9 cellular contexts compared by ENCODE assay signal in the genomic region with DNA sequence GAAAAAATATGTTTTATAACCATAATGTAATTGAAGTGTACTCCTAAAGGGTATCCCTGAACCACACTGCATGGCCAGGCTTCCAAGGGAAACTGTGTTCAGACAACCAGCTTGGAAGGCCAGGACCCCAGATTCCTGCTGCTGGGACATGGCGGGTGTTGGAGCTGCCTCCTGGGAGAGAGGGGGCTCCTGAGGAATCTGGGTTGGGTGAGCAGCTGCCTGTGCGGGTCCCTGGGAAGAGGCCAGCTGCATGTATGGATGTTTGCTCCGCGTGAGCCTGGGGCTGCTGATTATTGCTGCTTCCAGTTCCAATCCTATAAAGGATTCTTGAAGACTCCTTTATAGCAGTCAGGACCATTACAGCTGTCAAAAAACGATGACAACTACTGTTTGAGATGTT.
"Had no signal": no experiment of that assay in that cellular context is flagged by ENCODE, and none has a peak within 500 bp of the region (broad histone marks: within the 10 kb centered on the region; RNA-seq: fewer than 3 reads in every experiment).

No MANE protein-coding gene starts in this region.

- H3K4me2 ChIP-seq: KMS-11 had no signal

- ATAC-seq: HepG2, K562 had no signal

- H3K4me3 Mint-ChIP-seq: IgD-negative memory B cell had no signal

- H3K4me1 Mint-ChIP-seq: IgD-negative memory B cell had no signal

- H3K4me3 ChIP-seq: K562 had no signal

- H3K9ac ChIP-seq: KMS-11 had no signal

- FAIRE-seq: HepG2, HTR-8/SVneo, K562 had no signal

- H3K36me3 Mint-ChIP-seq: IgD-negative memory B cell had no signal

- H3K9me3 Mint-ChIP-seq: IgD-negative memory B cell had no signal

- H3K27ac ChIP-seq: HL-60, KMS-11 had no signal

- DNase-seq: IMR-90, KBM-7, KG1 had no signal

- H3K27ac Mint-ChIP-seq: IgD-negative memory B cell had no signal
